Comparison of ENCODE assay signal across 11 cellular contexts in genomic region chr12:47772094-47772660, GRCh38. TPM values are rescaled to one million over a fixed set of nuclear protein-coding genes. Genes with fewer than 3 reads are reported as not detected.
DNase-seq lines count a peak whose midpoint lies in the region; ATAC-seq and TF ChIP-seq lines count a peak whose summit lies in the region.
"Had no signal": no experiment of that assay in that cellular context is flagged by ENCODE, and none has a peak within 500 bp of the region (broad histone marks: within the 10 kb centered on the region; RNA-seq: fewer than 3 reads in every experiment).

No MANE protein-coding gene starts in this region.

- no peak overlapping the region for H2BK15ac ChIP-seq in mesenchymal stem cell (ENCODE audit: low read depth, poor library complexity, severe bottlenecking)

- no peak overlapping the region for H2BK12ac ChIP-seq in mesenchymal stem cell (ENCODE audit: low read length in 2 of 2)

- no peak overlapping the region for H3K4me2 ChIP-seq in mesenchymal stem cell (ENCODE audit: low read length, poor library complexity, severe bottlenecking)

- no peak overlapping the region for H4K8ac ChIP-seq in mesenchymal stem cell (ENCODE audit: low read length)

- H3K36me3 Mint-ChIP-seq in activated naive CD8-positive, alpha-beta T cell treated with anti-CD3 and anti-CD28 coated beads, Interleukin-2, amount 10 ng/mL, durations not matched to agents 7 days and 5 days = no peaks in the 10 kb centered on the region
- H3K36me3 Mint-ChIP-seq in type B pancreatic cell = no peaks in the 10 kb centered on the region

- ATAC-seq in left ventricle myocardium superior (no peak), right cardiac atrium (no peak), HG03521 (IDR thresholded peaks at IDR 0.05; ENCODE audit: unreplicated experiment) (no peak)
- ATAC-seq in activated naive CD8-positive, alpha-beta T cell treated with anti-CD3 and anti-CD28 coated beads, Interleukin-2, amount 10 ng/mL, durations not matched to agents 7 days and 5 days (ENCODE audit: low read depth) = no peak

- WGBS in right cardiac atrium = 77% methylated on average over 13 of the region's 13 CpGs
- WGBS in mesenchymal stem cell = 90% methylated on average over 11 of the region's 13 CpGs

- no peaks in the 10 kb centered on the region for H3K9me3 Mint-ChIP-seq in activated naive CD8-positive, alpha-beta T cell treated with anti-CD3 and anti-CD28 coated beads, Interleukin-2, amount 10 ng/mL, durations not matched to agents 7 days and 5 days
- no peaks in the 10 kb centered on the region for H3K9me3 Mint-ChIP-seq in type B pancreatic cell

- H3K27ac ChIP-seq in right cardiac atrium (ENCODE audit: low read length) = no peak overlapping the region
- no peak overlapping the region for H3K27ac ChIP-seq in mesenchymal stem cell (ENCODE audit: low read length, poor library complexity, severe bottlenecking)

- H3K27me3 ChIP-seq in right cardiac atrium (ENCODE audit: control insufficient read depth, insufficient read depth) (no peaks in the 10 kb centered on the region), mesenchymal stem cell (ENCODE audit: control insufficient read depth in 1 of 2, insufficient read depth in 1 of 2, low read length in 2 of 2) (no peaks in the 10 kb centered on the region)
- H3K27me3 ChIP-seq: uterus had no signal

- H2BK120ac ChIP-seq in mesenchymal stem cell (ENCODE audit: low read depth, low read length) = no peak overlapping the region

- POLR2A ChIA-PET in activated naive CD8-positive, alpha-beta T cell treated with anti-CD3 and anti-CD28 coated beads, Interleukin-2, amount 10 ng/mL, durations not matched to agents 7 days and 5 days (lab: Charles Lee) = interaction anchor here (0.6 to 2.0 kb wide), 3 partner anchors 31 to 46 kb away, joined by 3 to 7 read pairs (median 4); no protein-coding TSS in a partner anchor

- H3K36me3 ChIP-seq in mesenchymal stem cell (ENCODE audit: control insufficient read depth in 1 of 2, insufficient read depth in 2 of 2, low read depth in 1 of 2, low read length in 2 of 2) = peaks cover 0 to 6% of the 10 kb centered on the region in 2 experiments
- H3K36me3 ChIP-seq: uterus had no signal

- H2BK5ac ChIP-seq in mesenchymal stem cell (ENCODE audit: low read depth, low read length, poor library complexity, severe bottlenecking) = no peak overlapping the region

- peak overlapping the region; percentile 74 for H2AK5ac ChIP-seq in mesenchymal stem cell (ENCODE audit: low read length, severe bottlenecking)

- H3K4me1 ChIP-seq in right cardiac atrium (ENCODE audit: control insufficient read depth, insufficient read depth, low read length) = peaks cover 18% of the 10 kb centered on the region
- H3K4me1 ChIP-seq in mesenchymal stem cell (ENCODE audit: control insufficient read depth, insufficient read depth, low read depth, low read length) = peaks cover 43% of the 10 kb centered on the region

- H3K23ac ChIP-seq in mesenchymal stem cell (ENCODE audit: low read length in 2 of 2) = no peak overlapping the region

- H3K27me3 Mint-ChIP-seq in activated naive CD8-positive, alpha-beta T cell treated with anti-CD3 and anti-CD28 coated beads, Interleukin-2, amount 10 ng/mL, durations not matched to agents 7 days and 5 days = peaks cover 11% of the 10 kb centered on the region
- H3K27me3 Mint-ChIP-seq in type B pancreatic cell = peaks cover 13% of the 10 kb centered on the region

- no peak overlapping the region for H3K4me3 ChIP-seq in right cardiac atrium (ENCODE audit: low read length)
- peak overlapping the region in 1 of 2 experiments; percentile 76 for H3K4me3 ChIP-seq in mesenchymal stem cell (ENCODE audit: insufficient read depth in 1 of 2, low read depth in 1 of 2, low read length in 2 of 2)

- peaks cover 14% of the 10 kb centered on the region for H3K79me1 ChIP-seq in mesenchymal stem cell (replicated peaks; ENCODE audit: low read length, poor library complexity, severe bottlenecking)

- peak overlapping the region; percentile 72 for H3K27ac Mint-ChIP-seq in activated naive CD8-positive, alpha-beta T cell treated with anti-CD3 and anti-CD28 coated beads, Interleukin-2, amount 10 ng/mL, durations not matched to agents 7 days and 5 days
- H3K27ac Mint-ChIP-seq in type B pancreatic cell = peak overlapping the region; percentile 80

- no peaks in the 10 kb centered on the region for H3K9me3 ChIP-seq in right cardiac atrium (ENCODE audit: control insufficient read depth, low read length)
- H3K9me3 ChIP-seq in mesenchymal stem cell (ENCODE audit: control insufficient read depth, low read length) = no peaks in the 10 kb centered on the region
- H3K9me3 ChIP-seq: uterus had no signal

- H3K4me1 Mint-ChIP-seq in activated naive CD8-positive, alpha-beta T cell treated with anti-CD3 and anti-CD28 coated beads, Interleukin-2, amount 10 ng/mL, durations not matched to agents 7 days and 5 days = peaks cover 29% of the 10 kb centered on the region
- peaks cover 16% of the 10 kb centered on the region for H3K4me1 Mint-ChIP-seq in type B pancreatic cell (ENCODE audit: unreplicated experiment)

- H3K4me3 Mint-ChIP-seq in activated naive CD8-positive, alpha-beta T cell treated with anti-CD3 and anti-CD28 coated beads, Interleukin-2, amount 10 ng/mL, durations not matched to agents 7 days and 5 days = peak overlapping the region; percentile 81
- H3K4me3 Mint-ChIP-seq in type B pancreatic cell = peak overlapping the region; percentile 90

- intact Hi-C loops in left ventricle myocardium superior (cut with micrococcal nuclease) (loop anchor here (10.0 kb wide), 1 partner anchor 63 kb away; no protein-coding TSS in a partner anchor), right cardiac atrium (cut with DNase I) (loop anchor here in 2 of 4 donors (5.0 kb wide), 1 partner anchor 55 kb away; no protein-coding TSS in a partner anchor)

- no peak overlapping the region for H3K18ac ChIP-seq in mesenchymal stem cell (ENCODE audit: low read depth in 1 of 2, low read length in 2 of 2)

- no peak overlapping the region for H2AFZ ChIP-seq in mesenchymal stem cell (ENCODE audit: low read depth, low read length)

- H4K91ac ChIP-seq in mesenchymal stem cell (ENCODE audit: low read length) = no peak overlapping the region

- no peak overlapping the region for H3K14ac ChIP-seq in mesenchymal stem cell (ENCODE audit: low read length in 2 of 2)

- peak; percentile 16 for DNase-seq in left ventricle myocardium superior
- DNase-seq in right cardiac atrium = no peak
- no peak for DNase-seq in activated naive CD8-positive, alpha-beta T cell treated with anti-CD3 and anti-CD28 coated beads, Interleukin-2, amount 10 ng/mL, durations not matched to agents 7 days and 5 days
- no peak for DNase-seq in mesenchymal stem cell
- no peak for DNase-seq in type B pancreatic cell (ENCODE audit: extremely low spot score, unreplicated experiment)
- no peak for DNase-seq in inferior parietal cortex (ENCODE audit: extremely low spot score)
- no peak for DNase-seq in D341Med (ENCODE audit: low spot score)
- DNase-seq: NCI-H1048 had no signal

- peak overlapping the region; percentile 90 for H3K9ac ChIP-seq in mesenchymal stem cell (ENCODE audit: low read length)

- no peak overlapping the region for H3K4ac ChIP-seq in mesenchymal stem cell (ENCODE audit: low read depth in 1 of 2, low read length in 2 of 2)

- no peak for TF ChIP-seq CTCF in type B pancreatic cell (conservative IDR thresholded peaks at IDR 0.05)

RNA-seq across cellular contexts. Expression of gene SLC48A1, which starts 0.9 kb away (rescaled TPM):
- total RNA-seq in left ventricle myocardium superior (23.7 TPM), right cardiac atrium (10 to 100 TPM; 26.5 to 30.1 (median 27.6) TPM), type B pancreatic cell (ENCODE audit: low replicate concordance) (19.7 and 37.4 TPM in 2 replicates)
- polyA plus RNA-seq in right cardiac atrium = 22.0 TPM
- 10 to 100 TPM; 13.4 to 13.9 TPM for total RNA-seq in activated naive CD8-positive, alpha-beta T cell treated with anti-CD3 and anti-CD28 coated beads, Interleukin-2, amount 10 ng/mL, durations not matched to agents 7 days and 5 days
- polyA plus RNA-seq in mesenchymal stem cell (2013, experiment 1 of 2) = 8.4 TPM
- 8.3 TPM for polyA plus RNA-seq in mesenchymal stem cell (2013, experiment 2 of 2)

RNA-seq across cellular contexts. Expression of gene RAPGEF3, which starts 13.5 kb away (rescaled TPM):
- total RNA-seq in left ventricle myocardium superior = 37.6 TPM
- total RNA-seq in right cardiac atrium = 10 to 100 TPM; 14.1 to 28.7 (median 23.3) TPM
- 44.9 TPM for polyA plus RNA-seq in right cardiac atrium
- 1 to 10 TPM in 1 of 2 experiments, under 1 TPM in 1; 0.94 to 1.1 TPM for total RNA-seq in activated naive CD8-positive, alpha-beta T cell treated with anti-CD3 and anti-CD28 coated beads, Interleukin-2, amount 10 ng/mL, durations not matched to agents 7 days and 5 days
- 1.2 TPM for polyA plus RNA-seq in mesenchymal stem cell (2013, experiment 1 of 2)
- 1.2 TPM for polyA plus RNA-seq in mesenchymal stem cell (2013, experiment 2 of 2)
- total RNA-seq in type B pancreatic cell (ENCODE audit: low replicate concordance) = 3.7 and 4.9 TPM in 2 replicates

RNA-seq across cellular contexts. Expression of gene ENDOU, which starts 46.9 kb away (rescaled TPM):
- total RNA-seq in left ventricle myocardium superior = 0.30 TPM
- total RNA-seq in right cardiac atrium = under 1 TPM; 0.28 to 0.86 (median 0.51) TPM
- 0.45 TPM for polyA plus RNA-seq in right cardiac atrium
- under 1 TPM in 1 of 2 experiments, not detected in 1; 0.30 TPM for total RNA-seq in activated naive CD8-positive, alpha-beta T cell treated with anti-CD3 and anti-CD28 coated beads, Interleukin-2, amount 10 ng/mL, durations not matched to agents 7 days and 5 days
- not detected for polyA plus RNA-seq in mesenchymal stem cell (2013, experiment 1 of 2)
- polyA plus RNA-seq in mesenchymal stem cell (2013, experiment 2 of 2) = not detected
- total RNA-seq in type B pancreatic cell (ENCODE audit: low replicate concordance) = 3.7 and 18.9 TPM in 2 replicates
- total RNA-seq: T-helper 1 cell treated with Interleukin-12 subunit alpha and Interleukin-12 subunit beta and Interleukin-4 antibody, amounts not matched to agents 30 ng/mL and 1 ng/mL, for 36 hours had no signal

RNA-seq across cellular contexts. Expression of gene HDAC7, which starts 47.5 kb away (rescaled TPM):
- total RNA-seq in left ventricle myocardium superior (35.4 TPM), right cardiac atrium (10 to 100 TPM; 46.5 to 60.1 (median 51.1) TPM), type B pancreatic cell (ENCODE audit: low replicate concordance) (71.5 and 76.1 TPM in 2 replicates)
- polyA plus RNA-seq in right cardiac atrium = 38.0 TPM
- total RNA-seq in activated naive CD8-positive, alpha-beta T cell treated with anti-CD3 and anti-CD28 coated beads, Interleukin-2, amount 10 ng/mL, durations not matched to agents 7 days and 5 days = 100 to 1,000 TPM; 200 to 215 TPM
- 50.4 TPM for polyA plus RNA-seq in mesenchymal stem cell (2013, experiment 1 of 2)
- polyA plus RNA-seq in mesenchymal stem cell (2013, experiment 2 of 2) = 47.9 TPM
